In the genomic region with DNA sequence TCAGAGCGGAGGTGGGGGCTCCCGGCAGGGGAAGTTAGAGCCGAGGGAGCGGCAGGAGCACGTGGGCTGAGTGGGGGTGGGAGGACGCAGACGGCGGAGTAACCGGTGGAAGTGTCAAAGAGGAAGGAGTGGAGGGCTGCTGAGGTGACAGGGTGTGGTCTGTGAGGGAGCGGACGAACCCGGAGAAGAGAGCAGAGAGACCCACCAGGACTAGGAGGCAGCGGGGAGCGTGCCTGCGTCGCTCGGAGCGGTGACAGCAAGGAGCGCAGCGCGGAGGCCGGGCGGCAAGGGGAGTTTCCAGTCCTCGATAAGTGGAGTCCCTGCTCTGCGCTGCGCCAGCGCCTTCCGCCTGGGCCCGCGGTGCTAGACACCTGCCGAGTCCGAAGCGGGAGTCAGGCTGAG, we compare ENCODE assay signal across 8 cellular contexts.
A peak's percentile ranks its signal among the peaks of the same experiment; 100 is the strongest.
DNase-seq lines count a peak whose midpoint lies in the region; ATAC-seq and TF ChIP-seq lines count a peak whose summit lies in the region.

No MANE protein-coding gene starts in this region.

- DNase-seq in stimulated activated CD4-positive, alpha-beta T cell treated with anti-CD3 and anti-CD28 coated beads, Interleukin-1b, Interleukin-23, amount 100 ng/mL, for 48 hours: peak; percentile 10
- DNase-seq in stimulated activated CD4-positive, alpha-beta T cell treated with anti-CD3 and anti-CD28 coated beads, Interleukin-4, amount 100 ng/mL, for 24 hours: no peak
- no peak for DNase-seq in T-helper 17 cell
- DNase-seq in right atrium auricular region (ENCODE audit: low spot score): no peak
- no peak for DNase-seq in skeletal muscle cell (ENCODE audit: low read depth)
- no peak for DNase-seq in stimulated activated naive CD4-positive, alpha-beta T cell (lab: John Stamatoyannopoulos, UW)

- H3K27me3 Mint-ChIP-seq in T-helper 17 cell: peaks cover 40% of the 10 kb centered on the region

- no peaks in the 10 kb centered on the region for H3K36me3 Mint-ChIP-seq in T-helper 17 cell (ENCODE audit: low read depth)

- H3K36me3 ChIP-seq in right atrium auricular region: no peaks in the 10 kb centered on the region

- H3K4me3 ChIP-seq in right atrium auricular region (peak overlapping the region; percentile 41 to 51), skeletal muscle cell (ENCODE audit: low read depth, low read length) (peak overlapping the region; percentile 47)

- peak overlapping the region; percentile 34 for H3K4me3 Mint-ChIP-seq in T-helper 17 cell

- H3K4me1 ChIP-seq in right atrium auricular region: peaks cover 0 to 13% of the 10 kb centered on the region in 2 donors

- H3K27me3 ChIP-seq in right atrium auricular region: peaks cover 0 to 3% of the 10 kb centered on the region in 2 donors

- H3K4me1 Mint-ChIP-seq in T-helper 17 cell: peaks cover 3% of the 10 kb centered on the region

- H3K27ac Mint-ChIP-seq in T-helper 17 cell: no peak overlapping the region

- no peak for ATAC-seq in T-helper 17 cell
- ATAC-seq in GM19397 (IDR thresholded peaks at IDR 0.05; ENCODE audit: unreplicated experiment): no peak
- ATAC-seq in GM21360 (IDR thresholded peaks at IDR 0.05; ENCODE audit: unreplicated experiment): no peak

- H3K27ac ChIP-seq in right atrium auricular region: no peak overlapping the region

- no peaks in the 10 kb centered on the region for H3K9me3 ChIP-seq in T-helper 17 cell (ENCODE audit: control insufficient read depth, low read length, poor library complexity, severe bottlenecking)
- H3K9me3 ChIP-seq in right atrium auricular region: no peaks in the 10 kb centered on the region

- no peak for TF ChIP-seq CTCF in right atrium auricular region (IDR thresholded peaks at IDR 0.05)
